Comparison of ENCODE assay signal across 1 cellular context in the genomic region with DNA sequence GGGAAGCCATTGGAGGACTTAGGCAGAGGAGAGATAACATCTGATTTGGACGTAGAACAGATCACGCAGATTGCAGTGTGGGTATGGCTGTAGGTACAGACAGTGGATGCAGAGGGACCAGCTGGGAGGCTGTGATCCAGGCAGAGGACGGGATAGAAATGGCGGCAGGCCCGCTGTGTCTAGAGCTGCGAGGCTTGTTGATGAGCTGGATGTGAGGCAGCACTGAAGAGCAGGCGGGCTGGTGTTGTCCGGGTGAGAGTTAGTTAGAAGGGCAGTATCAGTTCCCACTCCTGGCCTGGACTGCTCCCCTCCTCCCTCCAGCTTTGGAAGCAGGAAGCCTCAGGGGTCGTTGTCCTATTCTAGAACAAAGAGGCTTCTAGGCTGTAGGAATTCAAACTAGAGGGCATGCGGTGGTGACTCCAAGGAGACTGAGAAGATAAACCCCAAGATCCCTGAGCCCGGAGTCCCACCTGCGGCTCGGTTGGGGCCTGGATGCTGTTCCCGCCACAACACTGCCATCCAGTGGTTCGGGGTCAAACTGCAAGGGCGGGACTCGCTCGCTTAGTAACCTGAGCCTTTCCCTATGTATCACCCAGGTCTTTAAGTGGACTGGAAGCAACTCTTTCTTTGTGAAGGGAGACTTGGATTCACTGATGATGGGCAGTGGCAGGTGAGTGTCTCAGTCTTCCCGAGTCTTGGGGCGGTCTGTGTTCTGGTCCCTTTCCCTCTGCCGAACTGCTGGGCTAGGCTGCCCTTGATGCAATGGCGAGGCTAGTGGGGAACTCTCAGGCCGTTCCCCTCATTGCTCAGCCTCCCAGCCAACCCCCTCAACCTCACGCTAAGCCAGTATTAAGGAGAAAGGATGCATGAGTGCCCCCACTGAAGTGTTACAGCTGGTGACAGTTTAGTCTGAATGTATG.
TF ChIP-seq lines count a peak whose summit lies in the region.

No MANE protein-coding gene starts in this region.

TF ChIP-seq in GM23338, 12 proteins besides CTCF, POLR2A, EP300 and RAD21 (continued from another document):
- TF ChIP-seq ZNF462 (CRISPR knock-in tag; IDR thresholded peaks at IDR 0.05) (peak; percentile 95), POLR2AphosphoS5 (IDR thresholded peaks at IDR 0.05; ENCODE audit: low read depth) (0 out of 2 replicates have a peak, but pooled peaks have one; percentile 13), EZH2 (IDR thresholded peaks at IDR 0.05; ENCODE audit: low read depth, unreplicated experiment) (no peak), CREB1 (CRISPR knock-in tag; IDR thresholded peaks at IDR 0.05; ENCODE audit: low read depth) (peak; percentile 19; the same call in 1 of the 2 replicates)
